In genomic region chr18:31010601-31011000, GRCh38 we compare ENCODE assay signal across 18 cellular contexts. TPM values are rescaled to one million over a fixed set of nuclear protein-coding genes. Genes with fewer than 3 reads are reported as not detected.
DNase-seq lines count a peak whose midpoint lies in the region; ATAC-seq and TF ChIP-seq lines count a peak whose summit lies in the region.
"Had no signal": no experiment of that assay in that cellular context is flagged by ENCODE, and none has a peak within 500 bp of the region (broad histone marks: within the 10 kb centered on the region; RNA-seq: fewer than 3 reads in every experiment).

No MANE protein-coding gene starts in this region.

- in situ Hi-C loops in gastrocnemius medialis (cut with MboI; ENCODE audit: low sequenced_read_pairs in 4 of 4), result no loop called here
- in situ Hi-C loops in transverse colon (cut with MboI; ENCODE audit: low pct_ligation_motif_present in 1 of 4, low pct_unique_long_range_greater_than_20kb in 1 of 4, low sequenced_read_pairs in 3 of 4), result loop anchor here in 1 of 4 donors (25.0 kb wide), 1 partner anchor 98 kb away; no protein-coding TSS in a partner anchor

- no peak for TF ChIP-seq POLR2A in gastrocnemius medialis (IDR thresholded peaks at IDR 0.05)
- no peak for TF ChIP-seq POLR2A in transverse colon (IDR thresholded peaks at IDR 0.05)

- H3K27me3 ChIP-seq in gastrocnemius medialis (no peaks in the 10 kb centered on the region), transverse colon (no peaks in the 10 kb centered on the region)
- H3K27me3 ChIP-seq: SJCRH30 had no signal

- no peak for TF ChIP-seq EP300 in transverse colon (IDR thresholded peaks at IDR 0.05; ENCODE audit: low read depth)

- TF ChIP-seq CTCF in gastrocnemius medialis (IDR thresholded peaks at IDR 0.05 in 4 of 5, conservative IDR thresholded peaks at IDR 0.05 in 1 of 5) (no peak), transverse colon (IDR thresholded peaks at IDR 0.05) (no peak)

- no peak overlapping the region for H3K4me3 ChIP-seq in gastrocnemius medialis
- H3K4me3 ChIP-seq in transverse colon, result no peak overlapping the region
- H3K4me3 ChIP-seq: SJCRH30 had no signal

- H3K9me3 ChIP-seq in gastrocnemius medialis, result no peaks in the 10 kb centered on the region
- H3K9me3 ChIP-seq in transverse colon, result no peaks in the 10 kb centered on the region
- H3K9me3 ChIP-seq: SJCRH30 had no signal

- H3K27ac ChIP-seq in gastrocnemius medialis, result no peak overlapping the region
- no peak overlapping the region for H3K27ac ChIP-seq in transverse colon
- H3K27ac ChIP-seq: SJCRH30 had no signal

- WGBS in transverse colon (ENCODE audit: low coverage in 1 of 2), 2 donors, result 88 to 96% methylated on average over 4 of the region's 4 CpGs

- ATAC-seq in gastrocnemius medialis (no peak), GM18498 (IDR thresholded peaks at IDR 0.05; ENCODE audit: unreplicated experiment) (no peak)
- ATAC-seq: CD8-positive, alpha-beta T cell had no signal

- H3K36me3 ChIP-seq in gastrocnemius medialis (no peaks in the 10 kb centered on the region), transverse colon (no peaks in the 10 kb centered on the region)
- H3K36me3 ChIP-seq: SJCRH30 had no signal

- DNase-seq in HK-2 (ENCODE audit: unreplicated experiment), result peak; percentile 4
- DNase-seq in amniotic epithelial cell (ENCODE audit: low read depth), result peak; percentile 68
- DNase-seq in glomerular visceral epithelial cell (ENCODE audit: extremely low spot score), result peak; percentile 52
- no peak for DNase-seq in A172 (ENCODE audit: low spot score)
- DNase-seq in gastrocnemius medialis, result no peak
- DNase-seq in transverse colon, result no peak
- DNase-seq: AML-193; C1 segment of cervical spinal cord; CD8-positive, alpha-beta T cell; GDM1; HFFc6; NCI-H1092 treated with DMSO at 0.1 percent for 48 hours; NCI-H1436 treated with DMSO at 0.1 percent for 48 hours; NCI-H1930; NCI-H510A treated with DMSO at 0.1 percent for 48 hours; NCI-H748 treated with DMSO at 0.1 percent for 48 hours; SJCRH30 had no signal

- intact Hi-C loops in gastrocnemius medialis (cut with DNase I; ENCODE audit: low total_unique reads) (no loop called here), transverse colon (cut with DNase I; ENCODE audit: low total_unique reads) (no loop called here)

- H3K4me1 ChIP-seq in gastrocnemius medialis (no peaks in the 10 kb centered on the region), transverse colon (no peaks in the 10 kb centered on the region)
- H3K4me1 ChIP-seq: SJCRH30 had no signal

RNA-seq across cellular contexts. Expression of gene DSC3, which starts 31.9 kb away (rescaled TPM):
- not detected in 2 replicates for total RNA-seq in A172 (2014; rRNA removed; shearing (Covaris generic))
- under 1 TPM in 1 of 4 donors, not detected in 3; 0.04 TPM for total RNA-seq in gastrocnemius medialis
- total RNA-seq in transverse colon, result under 1 TPM in 2 of 4 donors, not detected in 2; 0.14 to 0.16 TPM
- total RNA-seq: CD8-positive, alpha-beta T cell; HFFc6; SJCRH30 had no signal

Comparison
In these comparisons a context has a peak if more than half of its experiments do, and no peak if none do; other contexts are left out.
1. DNase-seq: peak in HK-2 (single experiment), amniotic epithelial cell (single experiment) and glomerular visceral epithelial cell (single experiment); none in A172 (single experiment), gastrocnemius medialis (0 of 2) and transverse colon (single experiment).